2 cellular contexts compared by ENCODE assay signal in genomic region chr9:137890768-137891587, GRCh38.
A peak's percentile ranks its signal among the peaks of the same experiment; 100 is the strongest.
TF ChIP-seq lines count a peak whose summit lies in the region.

No MANE protein-coding gene starts in this region.

TF ChIP-seq in A549, 52 proteins besides CTCF, POLR2A, EP300 and RAD21:
- peak; percentile 35; the same call in 1 of the 2 replicates for TF ChIP-seq REST (IDR thresholded peaks at IDR 0.05)

TF ChIP-seq in HCT116, 20 proteins besides CTCF, POLR2A, EP300 and RAD21:
- peak; percentile 38 for TF ChIP-seq REST (IDR thresholded peaks at IDR 0.05; ENCODE audit: low read depth)
